Comparison of ENCODE assay signal across 3 cellular contexts in the genomic region with DNA sequence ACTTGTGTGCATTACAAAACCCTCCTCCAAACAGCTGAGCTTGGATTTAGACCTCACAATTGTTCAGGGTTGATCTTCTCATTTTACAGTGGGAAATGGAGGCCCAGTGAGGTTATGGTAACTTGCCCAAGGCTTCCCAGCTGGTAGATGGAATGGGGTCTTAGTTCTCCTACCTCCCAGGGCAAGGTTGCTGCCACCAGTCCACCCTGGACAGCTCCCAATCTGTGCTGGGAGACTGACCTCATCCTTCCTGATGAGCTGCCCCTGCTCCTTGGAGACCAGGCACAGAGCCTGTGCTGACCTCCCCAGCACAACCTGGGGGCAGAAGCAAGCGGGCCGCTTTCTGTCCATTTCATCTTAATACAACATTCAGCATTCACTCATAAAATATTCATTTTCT.
TF ChIP-seq lines count a peak whose summit lies in the region.

No MANE protein-coding gene starts in this region.

TF ChIP-seq in SK-N-SH, 30 proteins besides CTCF, POLR2A, EP300 and RAD21:
- peak; percentile 93 for TF ChIP-seq REST (IDR thresholded peaks at IDR 0.05; ENCODE audit: low read depth, low read length)
- no peak for TF ChIP-seq NFIC (IDR thresholded peaks at IDR 0.05; ENCODE audit: borderline replicate concordance)

TF ChIP-seq in SK-N-SH treated with all-trans-retinoic acid at 6 μM for 48 hours, 23 proteins besides CTCF, POLR2A, EP300 and RAD21 (continued from another document):
- TF ChIP-seq, protein P1, sequence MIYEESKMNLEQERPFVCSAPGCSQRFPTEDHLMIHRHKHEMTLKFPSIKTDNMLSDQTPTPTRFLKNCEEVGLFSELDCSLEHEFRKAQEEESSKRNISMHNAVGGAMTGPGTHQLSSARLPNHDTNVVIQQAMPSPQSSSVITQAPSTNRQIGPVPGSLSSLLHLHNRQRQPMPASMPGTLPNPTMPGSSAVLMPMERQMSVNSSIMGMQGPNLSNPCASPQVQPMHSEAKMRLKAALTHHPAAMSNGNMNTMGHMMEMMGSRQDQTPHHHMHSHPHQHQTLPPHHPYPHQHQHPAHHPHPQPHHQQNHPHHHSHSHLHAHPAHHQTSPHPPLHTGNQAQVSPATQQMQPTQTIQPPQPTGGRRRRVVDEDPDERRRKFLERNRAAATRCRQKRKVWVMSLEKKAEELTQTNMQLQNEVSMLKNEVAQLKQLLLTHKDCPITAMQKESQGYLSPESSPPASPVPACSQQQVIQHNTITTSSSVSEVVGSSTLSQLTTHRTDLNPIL (CRISPR knock-in tag; IDR thresholded peaks at IDR 0.05; ENCODE audit: low read depth), result no peak
- TF ChIP-seq ARNTL (CRISPR knock-in tag; IDR thresholded peaks at IDR 0.05; ENCODE audit: borderline replicate concordance, low read depth), result no peak

TF ChIP-seq in PFSK-1, 5 proteins besides CTCF, POLR2A, EP300 and RAD21 (continued from another document):
- peak; percentile 91 to 93 for TF ChIP-seq REST (IDR thresholded peaks at IDR 0.05; ENCODE audit: insufficient read depth in 1 of 2, low read depth in 2 of 2, low read length in 2 of 2)
